In the genomic region with DNA sequence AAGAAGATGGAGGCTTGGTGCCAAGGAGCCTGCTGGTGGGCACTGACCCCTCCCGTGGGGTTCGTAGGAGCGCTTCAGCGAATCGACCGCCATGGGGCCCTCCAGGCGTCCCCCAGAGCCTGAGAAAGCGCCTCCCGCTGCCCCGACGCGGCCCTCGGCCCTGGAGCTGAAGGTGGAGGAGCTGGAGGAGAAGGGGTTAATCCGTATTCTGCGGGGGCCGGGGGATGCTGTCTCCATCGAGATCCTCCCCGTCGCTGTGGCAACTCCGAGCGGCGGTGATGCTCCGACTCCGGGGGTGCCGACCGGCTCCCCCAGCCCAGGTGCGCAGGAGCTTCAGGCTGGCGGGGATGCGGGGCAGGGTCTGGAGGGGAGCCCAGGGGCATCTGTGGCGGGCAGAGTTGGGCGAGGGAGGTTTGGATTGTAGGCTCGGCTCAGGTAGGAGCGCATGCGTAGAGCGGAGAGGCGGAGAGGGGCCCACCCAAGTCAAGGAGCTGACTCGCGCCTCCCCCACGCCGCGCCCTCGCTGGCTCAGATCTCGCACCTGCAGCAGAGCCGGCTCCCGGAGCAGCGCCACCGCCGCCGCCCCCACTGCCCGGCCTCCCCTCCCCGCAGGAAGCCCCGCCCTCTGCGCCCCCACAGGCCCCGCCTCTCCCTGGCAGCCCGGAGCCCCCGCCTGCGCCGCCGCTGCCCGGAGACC, we compare ENCODE assay signal across 10 cellular contexts. TPM values are rescaled to one million over a fixed set of nuclear protein-coding genes. Genes with fewer than 3 reads are reported as not detected.
DNase-seq lines count a peak whose midpoint lies in the region; ATAC-seq, FAIRE-seq and TF ChIP-seq lines count a peak whose summit lies in the region.
"Had no signal": no experiment of that assay in that cellular context is flagged by ENCODE, and none has a peak within 500 bp of the region (broad histone marks: within the 10 kb centered on the region; RNA-seq: fewer than 3 reads in every experiment).

No MANE protein-coding gene starts in this region.

- no peak for TF ChIP-seq CTCF in astrocyte of the spinal cord (IDR thresholded peaks at IDR 0.05; ENCODE audit: low read depth, low read length)
- TF ChIP-seq CTCF in stomach (IDR thresholded peaks at IDR 0.05): no peak

- no peak for FAIRE-seq in urothelium cell line (lab: Jason Lieb, UNC)

- H3K27ac ChIP-seq in iPS-20b (ENCODE audit: low read length) (no peak overlapping the region), stomach (peak overlapping the region in 1 of 5 donors; percentile 17)
- H3K27ac ChIP-seq: SK-N-MC had no signal

- H3K27me3 ChIP-seq in iPS-20b (ENCODE audit: insufficient read depth, low read length) (peaks cover 70% of the 10 kb centered on the region), stomach (peaks cover 0 to 44% (median 9%) of the 10 kb centered on the region in 3 donors)

- DNase-seq in NCI-H146 treated with DMSO at 0.1 percent for 48 hours (lab: John Stamatoyannopoulos, UW; ENCODE audit: unreplicated experiment) (peak; percentile 18), astrocyte of the spinal cord (ENCODE audit: low read depth, low spot score) (no peak), stomach (peak; percentile 60), AG08396 (ENCODE audit: low spot score) (no peak), urothelium cell line (ENCODE audit: low spot score) (no peak)
- DNase-seq: stimulated activated naive CD4-positive, alpha-beta T cell treated with Interleukin-2 at 50 U/mL for 16 hours had no signal

- no peaks in the 10 kb centered on the region for H3K36me3 ChIP-seq in iPS-20b (ENCODE audit: insufficient read depth, low read depth, low read length)
- H3K36me3 ChIP-seq in stomach: peaks cover 3 to 94% (median 63%) of the 10 kb centered on the region in 4 donors

- TF ChIP-seq POLR2A in stomach (IDR thresholded peaks at IDR 0.05): no peak

- in situ Hi-C loops in astrocyte of the spinal cord (cut with HindIII; ENCODE audit: low sequenced_read_pairs): no loop called here

- H3K9me3 ChIP-seq in iPS-20b (ENCODE audit: insufficient read depth, low read depth, low read length) (no peaks in the 10 kb centered on the region), stomach (no peaks in the 10 kb centered on the region)

- no peak for TF ChIP-seq EP300 in stomach (IDR thresholded peaks at IDR 0.05)

- intact Hi-C loops in stomach (cut with DNase I; ENCODE audit: low total_unique reads): no loop called here

- WGBS in stomach, 5 donors: 15 to 56% (median 26%) methylated on average over 22 to 60 of the region's 60 CpGs

- ATAC-seq in GM19351 (IDR thresholded peaks at IDR 0.05; ENCODE audit: unreplicated experiment): no peak

- H3K4me3 ChIP-seq in astrocyte of the spinal cord (ENCODE audit: low read depth, low read length) (peak overlapping the region; percentile 36), iPS-20b (ENCODE audit: low read length) (peak overlapping the region; percentile 76), stomach (peak overlapping the region; percentile 23 to 41 (median 32))
- H3K4me3 ChIP-seq: SK-N-MC had no signal

- peak overlapping the region; percentile 32; the same call in 1 of the 2 replicates for H3K9ac ChIP-seq in iPS-20b (ENCODE audit: low read depth, low read length)

- peaks cover 6% of the 10 kb centered on the region; the same call in 1 of the 2 replicates for H3K4me1 ChIP-seq in iPS-20b (ENCODE audit: insufficient read depth, low read length)
- H3K4me1 ChIP-seq in stomach: peaks cover 12 to 39% (median 20%) of the 10 kb centered on the region in 4 donors

RNA-seq across cellular contexts. Expression of gene FMNL1, which starts 19.8 kb away (rescaled TPM):
- total RNA-seq in stomach: 10 to 100 TPM in 3 of 5 donors, 1 to 10 TPM in 2; 8.1 to 34.5 (median 16.5) TPM
- polyA plus RNA-seq in stomach: 10 to 100 TPM in 1 of 3 donors, 1 to 10 TPM in 2; 4.5 to 10.1 (median 8.2) TPM

RNA-seq across cellular contexts. Expression of gene SPATA32, which starts 20.4 kb away (rescaled TPM):
- not detected for total RNA-seq in stomach
- polyA plus RNA-seq in stomach: not detected
- total RNA-seq: myocyte had no signal

Comparison
In these comparisons a context has a peak if more than half of its experiments do, and no peak if none do; other contexts are left out.
1. DNase-seq: peak in NCI-H146 treated with DMSO at 0.1 percent for 48 hours (single experiment) and stomach (single experiment); none in astrocyte of the spinal cord (single experiment), AG08396 (single experiment) and urothelium cell line (single experiment).
2. Peak in every context shown above with its lines, with median percentiles within 50 percentile points of each other: H3K4me3 ChIP-seq.